In the genomic region with DNA sequence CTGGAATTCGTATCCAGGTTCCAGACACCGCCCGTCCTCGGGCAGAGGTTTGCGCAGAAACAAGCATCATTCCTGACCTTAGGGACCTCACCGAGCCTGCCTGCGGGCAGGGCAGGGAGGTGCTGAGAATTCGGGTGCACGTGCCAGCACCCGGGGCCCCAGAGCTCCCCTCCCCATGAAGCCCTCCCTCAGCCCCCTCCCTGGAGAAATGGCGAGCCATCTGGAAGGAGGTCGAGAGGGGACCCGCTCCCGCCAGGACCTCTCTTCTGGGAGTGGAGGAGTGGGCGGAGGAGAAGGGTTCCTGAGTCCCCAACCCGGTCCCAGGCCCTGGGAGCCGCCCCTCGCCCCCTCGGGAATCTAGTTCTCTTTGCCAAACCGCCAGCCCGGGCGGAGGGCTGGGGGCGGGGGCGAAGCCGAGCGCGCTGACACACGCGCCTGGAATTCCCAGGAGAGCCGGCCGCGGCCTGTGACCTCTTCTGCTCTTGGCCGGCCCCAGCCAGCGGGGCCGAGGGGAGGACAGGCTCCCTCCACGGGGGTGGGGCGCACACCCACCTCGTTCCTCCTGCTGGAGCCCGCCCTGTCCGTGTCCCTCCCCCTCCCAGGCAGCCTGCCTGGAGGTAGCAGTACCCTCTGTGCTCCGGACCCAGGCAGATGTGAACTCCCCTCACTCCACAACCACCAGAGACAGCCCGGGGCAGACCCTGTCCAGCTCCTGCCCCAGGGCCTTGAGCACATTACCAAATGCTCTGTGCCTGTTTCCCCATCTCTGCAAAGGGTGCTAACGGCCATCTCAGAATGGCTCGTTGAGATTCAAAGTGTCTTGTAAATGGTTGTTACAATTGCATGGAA, we compare ENCODE assay signal across 1 cellular context.
TF ChIP-seq lines count a peak whose summit lies in the region.

No MANE protein-coding gene starts in this region.

TF ChIP-seq in H1, 55 proteins besides CTCF, POLR2A, EP300 and RAD21 (continued from another document):
- TF ChIP-seq BCL11A (IDR thresholded peaks at IDR 0.05; ENCODE audit: low read depth in 2 of 2, low read length in 2 of 2) (no peak), GABPA (IDR thresholded peaks at IDR 0.05; ENCODE audit: borderline replicate concordance, insufficient read depth, low read length) (0 out of 2 replicates have a peak, but pooled peaks have one; percentile 2), EZH2 (IDR thresholded peaks at IDR 0.05; ENCODE audit: low read depth, low read length, severe bottlenecking) (peak; percentile 53), RBBP5 (IDR thresholded peaks at IDR 0.05; ENCODE audit: borderline replicate concordance, low read depth, low read length) (peak; percentile 45; the same call in 1 of the 2 replicates)
